In genomic region chr4:168451744-168452394, GRCh38 we compare ENCODE assay signal across 8 cellular contexts. TPM values are rescaled to one million over a fixed set of nuclear protein-coding genes. Genes with fewer than 3 reads are reported as not detected.
A peak's percentile ranks its signal among the peaks of the same experiment; 100 is the strongest.
DNase-seq lines count a peak whose midpoint lies in the region; ATAC-seq and TF ChIP-seq lines count a peak whose summit lies in the region.

No MANE protein-coding gene starts in this region.

- no peaks in the 10 kb centered on the region for H3K36me3 ChIP-seq in kidney epithelial cell (ENCODE audit: control insufficient read depth, insufficient read depth, low read length)

- H3K27me3 ChIP-seq in kidney epithelial cell (ENCODE audit: control insufficient read depth, insufficient read depth, low read length): no peaks in the 10 kb centered on the region

- TF ChIP-seq CTCF in kidney epithelial cell (IDR thresholded peaks at IDR 0.05; ENCODE audit: insufficient read depth, low read length, poor library complexity, severe bottlenecking): no peak

- DNase-seq in SIG-M5 treated with dmso at 0.1 percent for 504 hours (lab: John Stamatoyannopoulos, UW; ENCODE audit: unreplicated experiment): peak; percentile 37
- DNase-seq in kidney epithelial cell (ENCODE audit: low read depth): peak; percentile 72
- DNase-seq in stimulated activated CD4-positive, alpha-beta T cell treated with anti-CD3 and anti-CD28 coated beads, Interleukin-4, amount 100 ng/mL, for 24 hours: no peak
- no peak for DNase-seq in T1000 (lab: John Stamatoyannopoulos, UW)
- DNase-seq in NCI-H1105 (lab: John Stamatoyannopoulos, UW): no peak
- no peak for DNase-seq in occipital lobe (lab: John Stamatoyannopoulos, UW)

- no peak overlapping the region for H3K4me3 ChIP-seq in kidney epithelial cell (ENCODE audit: low read depth, low read length)

- ATAC-seq in GM18868 (IDR thresholded peaks at IDR 0.05; ENCODE audit: unreplicated experiment): peak; percentile 67
- peak; percentile 94 for ATAC-seq in HG02981 (IDR thresholded peaks at IDR 0.05; ENCODE audit: unreplicated experiment)

RNA-seq across cellular contexts. Expression of gene DDX60L, which starts 28.4 kb away (rescaled TPM):
- total RNA-seq in kidney epithelial cell (9.7 and 11.8 TPM in 2 replicates), occipital lobe (5.1 TPM)

RNA-seq across cellular contexts. Expression of gene PALLD, which starts 45.0 kb away (rescaled TPM):
- total RNA-seq in kidney epithelial cell: 77.4 and 96.4 TPM in 2 replicates
- 25.0 TPM for total RNA-seq in occipital lobe

Comparison
In these comparisons a context has a peak if more than half of its experiments do, and no peak if none do; other contexts are left out.
1. DNase-seq: peak in SIG-M5 treated with dmso at 0.1 percent for 504 hours (single experiment) and kidney epithelial cell (single experiment); none in stimulated activated CD4-positive, alpha-beta T cell treated with anti-CD3 and anti-CD28 coated beads, Interleukin-4, amount 100 ng/mL, for 24 hours (single experiment), T1000 (single experiment), NCI-H1105 (single experiment) and occipital lobe (single experiment).